8 cellular contexts compared by ENCODE assay signal in the genomic region with DNA sequence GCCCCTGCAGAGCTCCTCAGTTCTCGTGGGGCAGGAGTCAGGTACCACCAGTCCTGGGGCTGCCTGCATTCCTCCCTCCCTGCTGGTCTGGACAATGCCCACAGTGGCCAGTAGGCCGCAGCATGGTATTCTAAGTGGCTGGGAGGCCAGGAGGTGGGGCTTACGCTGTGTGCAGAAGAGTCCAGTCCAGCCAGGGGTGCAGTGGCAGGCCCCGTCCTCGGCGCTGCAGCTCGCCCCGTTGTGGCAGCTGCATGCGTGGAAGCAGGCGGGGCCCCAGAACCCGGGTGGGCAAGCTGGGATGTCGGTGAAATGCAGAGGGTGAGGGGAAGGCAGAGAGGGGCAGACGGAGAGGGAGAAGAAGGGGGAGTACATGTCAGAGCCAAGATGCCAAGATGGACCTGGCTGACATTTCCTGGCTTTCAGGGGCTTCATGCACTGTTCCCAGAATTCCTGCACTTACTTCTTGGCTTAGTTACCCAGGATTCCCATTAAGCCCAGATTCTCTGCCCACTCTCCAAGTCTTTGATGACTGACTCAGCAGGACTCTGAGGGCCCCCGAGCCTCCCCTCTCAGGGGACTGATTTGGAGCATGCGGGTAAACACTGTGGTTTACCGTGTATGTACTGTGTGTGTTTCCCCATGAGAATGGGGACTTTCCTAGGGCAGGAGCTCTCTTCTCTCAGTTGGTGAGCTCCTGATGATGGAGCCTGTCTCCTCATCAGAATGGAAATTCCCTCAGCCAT. TPM values are rescaled to one million over a fixed set of nuclear protein-coding genes. Genes with fewer than 3 reads are reported as not detected.
DNase-seq lines count a peak whose midpoint lies in the region; ATAC-seq and TF ChIP-seq lines count a peak whose summit lies in the region.

No MANE protein-coding gene starts in this region.

- intact Hi-C loops in body of pancreas (cut with DNase I), result no loop called here

- DNase-seq in Ammon's horn (ENCODE audit: low spot score), result peak; percentile 89
- DNase-seq in GM13977 (ENCODE audit: low spot score), result peak; percentile 87
- peak; percentile 49 to 77 (median 68) for DNase-seq in body of pancreas
- peak; percentile 76 for DNase-seq in inferior parietal cortex (ENCODE audit: extremely low spot score)
- DNase-seq in stimulated activated CD4-positive, alpha-beta T cell treated with anti-CD3 and anti-CD28 coated beads, Interleukin-1b, Interleukin-23, amount 100 ng/mL, for 24 hours (ENCODE audit: low read depth in 4 of 4, low spot score in 1 of 4), result peak; percentile 2 to 30 (median 17)
- DNase-seq in T-helper 9 cell, result no peak

- H3K36me3 ChIP-seq in OCI-LY1 (ENCODE audit: insufficient read depth, low read length), result peaks cover 39% of the 10 kb centered on the region
- no peaks in the 10 kb centered on the region for H3K36me3 ChIP-seq in body of pancreas (replicated peaks in 1 of 2; ENCODE audit: insufficient read depth in 1 of 2, low read depth in 2 of 2)

- no peaks in the 10 kb centered on the region for H3K9me2 ChIP-seq in OCI-LY1 (ENCODE audit: low read depth, low read length)

- ATAC-seq in HG02763 (IDR thresholded peaks at IDR 0.05; ENCODE audit: unreplicated experiment), result peak; percentile 51
- ATAC-seq in body of pancreas, result peak; percentile 76

- no peaks in the 10 kb centered on the region for H3K27me3 ChIP-seq in OCI-LY1 (ENCODE audit: insufficient read depth, low read length)
- no peaks in the 10 kb centered on the region for H3K27me3 ChIP-seq in body of pancreas

- H3K27ac ChIP-seq in OCI-LY1 (ENCODE audit: low read depth, low read length, poor library complexity, severe bottlenecking), result peak overlapping the region; percentile 76
- no peak overlapping the region for H3K27ac ChIP-seq in body of pancreas

- 38 to 49% methylated on average over 13 to 16 of the region's 16 CpGs for WGBS in body of pancreas, 2 donors

- H3F3A ChIP-seq in OCI-LY1 (ENCODE audit: insufficient read depth, low read length), result no peaks in the 10 kb centered on the region

- H3K9me3 ChIP-seq in OCI-LY1 (ENCODE audit: low read length) (no peaks in the 10 kb centered on the region), body of pancreas (no peaks in the 10 kb centered on the region)

- H2AFZ ChIP-seq in OCI-LY1 (ENCODE audit: low read length), result no peak overlapping the region

- peak overlapping the region; percentile 19 for H3K4me3 ChIP-seq in OCI-LY1 (ENCODE audit: low read depth, low read length, poor library complexity, severe bottlenecking)
- H3K4me3 ChIP-seq in body of pancreas, result no peak overlapping the region

- H3K9ac ChIP-seq in OCI-LY1 (ENCODE audit: low read length), result peak overlapping the region; percentile 0; the same call in 1 of the 2 replicates

- TF ChIP-seq CTCF in GM13977 (IDR thresholded peaks at IDR 0.05; ENCODE audit: extremely low read depth, insufficient read depth, missing control alignments) (peak; percentile 86), OCI-LY1 (IDR thresholded peaks at IDR 0.05; ENCODE audit: low read length) (peak; percentile 43; the same call in 1 of the 2 replicates), body of pancreas (IDR thresholded peaks at IDR 0.05) (peak in 6 of 7 experiments; percentile 26 to 75 (median 58))

- no peak for TF ChIP-seq POLR2A in body of pancreas (IDR thresholded peaks at IDR 0.05)

- no peaks in the 10 kb centered on the region for H3K79me2 ChIP-seq in OCI-LY1 (ENCODE audit: insufficient read depth, low read length)

- H3K4me1 ChIP-seq in OCI-LY1 (ENCODE audit: insufficient read depth, low read length, severe bottlenecking), result peaks cover 47% of the 10 kb centered on the region
- peaks cover 37% of the 10 kb centered on the region for H3K4me1 ChIP-seq in body of pancreas

- peak overlapping the region; percentile 25; the same call in 1 of the 2 replicates for H3K4me2 ChIP-seq in OCI-LY1 (ENCODE audit: low read length)

- no peaks in the 10 kb centered on the region for H4K20me1 ChIP-seq in OCI-LY1 (ENCODE audit: insufficient read depth, low read length)

- in situ Hi-C loops in GM13977 (cut with MboI; ENCODE audit: low pct_unique_long_range_greater_than_20kb, low sequenced_read_pairs, unreplicated experiment), result no loop called here

RNA-seq across cellular contexts. Expression of gene RAB11A, which starts 47.5 kb away (rescaled TPM):
- total RNA-seq in body of pancreas, result 10 to 100 TPM; 35.3 to 39.4 TPM
